Comparison of ENCODE assay signal across 1 cellular context in the genomic region with DNA sequence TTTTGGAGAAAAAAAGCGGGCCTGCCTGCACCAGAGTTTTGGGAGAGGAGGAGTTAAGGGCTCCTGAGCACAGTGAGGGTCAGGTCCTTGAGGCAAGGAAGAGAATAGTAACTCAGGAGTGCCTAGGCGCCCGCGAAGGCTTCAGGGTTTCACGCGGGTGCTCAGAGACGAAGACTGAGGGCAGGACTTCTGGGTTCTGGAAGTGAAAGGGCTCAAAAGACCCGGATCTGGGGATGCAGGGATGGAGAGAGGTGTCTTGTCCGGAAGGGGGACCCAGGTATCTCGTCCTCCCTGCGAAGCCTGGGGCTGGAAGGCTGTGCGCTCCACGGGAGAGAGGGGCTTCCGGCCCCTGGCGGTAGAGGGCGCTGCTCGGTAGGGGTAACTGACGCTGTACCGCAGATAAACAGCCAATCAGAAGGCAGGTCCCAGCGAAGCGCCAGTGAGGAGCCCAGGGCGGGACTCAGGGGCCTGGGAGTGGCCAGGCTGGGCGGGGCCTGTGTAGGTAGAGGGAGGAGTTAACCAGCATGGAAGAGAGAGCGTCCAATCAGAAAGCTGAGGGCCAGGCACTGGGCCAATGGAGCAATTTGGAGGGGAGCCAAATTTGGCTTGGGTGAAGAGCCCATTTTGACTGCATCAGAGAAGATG.
TF ChIP-seq lines count a peak whose summit lies in the region.

No MANE protein-coding gene starts in this region.

TF ChIP-seq in GM23338, 12 proteins besides CTCF, POLR2A, EP300 and RAD21 (continued from another document):
- TF ChIP-seq, protein P1, sequence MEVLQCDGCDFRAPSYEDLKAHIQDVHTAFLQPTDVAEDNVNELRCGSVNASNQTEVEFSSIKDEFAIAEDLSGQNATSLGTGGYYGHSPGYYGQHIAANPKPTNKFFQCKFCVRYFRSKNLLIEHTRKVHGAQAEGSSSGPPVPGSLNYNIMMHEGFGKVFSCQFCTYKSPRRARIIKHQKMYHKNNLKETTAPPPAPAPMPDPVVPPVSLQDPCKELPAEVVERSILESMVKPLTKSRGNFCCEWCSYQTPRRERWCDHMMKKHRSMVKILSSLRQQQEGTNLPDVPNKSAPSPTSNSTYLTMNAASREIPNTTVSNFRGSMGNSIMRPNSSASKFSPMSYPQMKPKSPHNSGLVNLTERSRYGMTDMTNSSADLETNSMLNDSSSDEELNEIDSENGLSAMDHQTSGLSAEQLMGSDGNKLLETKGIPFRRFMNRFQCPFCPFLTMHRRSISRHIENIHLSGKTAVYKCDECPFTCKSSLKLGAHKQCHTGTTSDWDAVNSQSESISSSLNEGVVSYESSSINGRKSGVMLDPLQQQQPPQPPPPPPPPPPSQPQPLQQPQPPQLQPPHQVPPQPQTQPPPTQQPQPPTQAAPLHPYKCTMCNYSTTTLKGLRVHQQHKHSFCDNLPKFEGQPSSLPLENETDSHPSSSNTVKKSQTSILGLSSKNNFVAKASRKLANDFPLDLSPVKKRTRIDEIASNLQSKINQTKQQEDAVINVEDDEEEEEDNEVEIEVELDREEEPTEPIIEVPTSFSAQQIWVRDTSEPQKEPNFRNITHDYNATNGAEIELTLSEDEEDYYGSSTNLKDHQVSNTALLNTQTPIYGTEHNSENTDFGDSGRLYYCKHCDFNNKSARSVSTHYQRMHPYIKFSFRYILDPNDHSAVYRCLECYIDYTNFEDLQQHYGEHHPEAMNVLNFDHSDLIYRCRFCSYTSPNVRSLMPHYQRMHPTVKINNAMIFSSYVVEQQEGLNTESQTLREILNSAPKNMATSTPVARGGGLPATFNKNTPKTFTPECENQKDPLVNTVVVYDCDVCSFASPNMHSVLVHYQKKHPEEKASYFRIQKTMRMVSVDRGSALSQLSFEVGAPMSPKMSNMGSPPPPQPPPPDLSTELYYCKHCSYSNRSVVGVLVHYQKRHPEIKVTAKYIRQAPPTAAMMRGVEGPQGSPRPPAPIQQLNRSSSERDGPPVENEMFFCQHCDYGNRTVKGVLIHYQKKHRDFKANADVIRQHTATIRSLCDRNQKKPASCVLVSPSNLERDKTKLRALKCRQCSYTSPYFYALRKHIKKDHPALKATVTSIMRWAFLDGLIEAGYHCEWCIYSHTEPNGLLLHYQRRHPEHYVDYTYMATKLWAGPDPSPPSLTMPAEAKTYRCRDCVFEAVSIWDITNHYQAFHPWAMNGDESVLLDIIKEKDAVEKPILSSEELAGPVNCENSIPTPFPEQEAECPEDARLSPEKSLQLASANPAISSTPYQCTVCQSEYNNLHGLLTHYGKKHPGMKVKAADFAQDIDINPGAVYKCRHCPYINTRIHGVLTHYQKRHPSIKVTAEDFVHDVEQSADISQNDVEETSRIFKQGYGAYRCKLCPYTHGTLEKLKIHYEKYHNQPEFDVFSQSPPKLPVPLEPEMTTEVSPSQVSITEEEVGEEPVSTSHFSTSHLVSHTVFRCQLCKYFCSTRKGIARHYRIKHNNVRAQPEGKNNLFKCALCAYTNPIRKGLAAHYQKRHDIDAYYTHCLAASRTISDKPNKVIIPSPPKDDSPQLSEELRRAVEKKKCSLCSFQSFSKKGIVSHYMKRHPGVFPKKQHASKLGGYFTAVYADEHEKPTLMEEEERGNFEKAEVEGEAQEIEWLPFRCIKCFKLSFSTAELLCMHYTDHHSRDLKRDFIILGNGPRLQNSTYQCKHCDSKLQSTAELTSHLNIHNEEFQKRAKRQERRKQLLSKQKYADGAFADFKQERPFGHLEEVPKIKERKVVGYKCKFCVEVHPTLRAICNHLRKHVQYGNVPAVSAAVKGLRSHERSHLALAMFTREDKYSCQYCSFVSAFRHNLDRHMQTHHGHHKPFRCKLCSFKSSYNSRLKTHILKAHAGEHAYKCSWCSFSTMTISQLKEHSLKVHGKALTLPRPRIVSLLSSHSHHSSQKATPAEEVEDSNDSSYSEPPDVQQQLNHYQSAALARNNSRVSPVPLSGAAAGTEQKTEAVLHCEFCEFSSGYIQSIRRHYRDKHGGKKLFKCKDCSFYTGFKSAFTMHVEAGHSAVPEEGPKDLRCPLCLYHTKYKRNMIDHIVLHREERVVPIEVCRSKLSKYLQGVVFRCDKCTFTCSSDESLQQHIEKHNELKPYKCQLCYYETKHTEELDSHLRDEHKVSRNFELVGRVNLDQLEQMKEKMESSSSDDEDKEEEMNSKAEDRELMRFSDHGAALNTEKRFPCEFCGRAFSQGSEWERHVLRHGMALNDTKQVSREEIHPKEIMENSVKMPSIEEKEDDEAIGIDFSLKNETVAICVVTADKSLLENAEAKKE (CRISPR knock-in tag; IDR thresholded peaks at IDR 0.05): no peak
- TF ChIP-seq ZNF114 (CRISPR knock-in tag; IDR thresholded peaks at IDR 0.05): 0 out of 2 replicates have a peak, but pooled peaks have one; percentile 36
- TF ChIP-seq, protein P2, sequence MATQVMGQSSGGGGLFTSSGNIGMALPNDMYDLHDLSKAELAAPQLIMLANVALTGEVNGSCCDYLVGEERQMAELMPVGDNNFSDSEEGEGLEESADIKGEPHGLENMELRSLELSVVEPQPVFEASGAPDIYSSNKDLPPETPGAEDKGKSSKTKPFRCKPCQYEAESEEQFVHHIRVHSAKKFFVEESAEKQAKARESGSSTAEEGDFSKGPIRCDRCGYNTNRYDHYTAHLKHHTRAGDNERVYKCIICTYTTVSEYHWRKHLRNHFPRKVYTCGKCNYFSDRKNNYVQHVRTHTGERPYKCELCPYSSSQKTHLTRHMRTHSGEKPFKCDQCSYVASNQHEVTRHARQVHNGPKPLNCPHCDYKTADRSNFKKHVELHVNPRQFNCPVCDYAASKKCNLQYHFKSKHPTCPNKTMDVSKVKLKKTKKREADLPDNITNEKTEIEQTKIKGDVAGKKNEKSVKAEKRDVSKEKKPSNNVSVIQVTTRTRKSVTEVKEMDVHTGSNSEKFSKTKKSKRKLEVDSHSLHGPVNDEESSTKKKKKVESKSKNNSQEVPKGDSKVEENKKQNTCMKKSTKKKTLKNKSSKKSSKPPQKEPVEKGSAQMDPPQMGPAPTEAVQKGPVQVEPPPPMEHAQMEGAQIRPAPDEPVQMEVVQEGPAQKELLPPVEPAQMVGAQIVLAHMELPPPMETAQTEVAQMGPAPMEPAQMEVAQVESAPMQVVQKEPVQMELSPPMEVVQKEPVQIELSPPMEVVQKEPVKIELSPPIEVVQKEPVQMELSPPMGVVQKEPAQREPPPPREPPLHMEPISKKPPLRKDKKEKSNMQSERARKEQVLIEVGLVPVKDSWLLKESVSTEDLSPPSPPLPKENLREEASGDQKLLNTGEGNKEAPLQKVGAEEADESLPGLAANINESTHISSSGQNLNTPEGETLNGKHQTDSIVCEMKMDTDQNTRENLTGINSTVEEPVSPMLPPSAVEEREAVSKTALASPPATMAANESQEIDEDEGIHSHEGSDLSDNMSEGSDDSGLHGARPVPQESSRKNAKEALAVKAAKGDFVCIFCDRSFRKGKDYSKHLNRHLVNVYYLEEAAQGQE (IDR thresholded peaks at IDR 0.05; ENCODE audit: unreplicated experiment): no peak
- peak; percentile 68 for TF ChIP-seq CREB1 (CRISPR knock-in tag; IDR thresholded peaks at IDR 0.05; ENCODE audit: low read depth)
- 0 out of 2 replicates have a peak, but pooled peaks have one; percentile 22 for TF ChIP-seq ZNF331 (CRISPR knock-in tag; IDR thresholded peaks at IDR 0.05; ENCODE audit: low read depth)
